Comparison of ENCODE assay signal across 1 cellular context in genomic region chr14:102799684-102800562, GRCh38.
TF ChIP-seq lines count a peak whose summit lies in the region.

No MANE protein-coding gene starts in this region.

TF ChIP-seq in IMR-90, 13 proteins besides CTCF, POLR2A, EP300 and RAD21:
- TF ChIP-seq BHLHE40 (IDR thresholded peaks at IDR 0.05; ENCODE audit: low read depth, low read length), result peak; percentile 6; the same call in 1 of the 2 replicates
- TF ChIP-seq NFE2L2 (IDR thresholded peaks at IDR 0.05; ENCODE audit: low read depth, low read length), result no peak
- TF ChIP-seq CEBPB (IDR thresholded peaks at IDR 0.05; ENCODE audit: low read depth, low read length), result no peak
- TF ChIP-seq MAFK (IDR thresholded peaks at IDR 0.05; ENCODE audit: low read depth, low read length), result no peak
- 0 out of 2 replicates have a peak, but pooled peaks have one; percentile 6 for TF ChIP-seq SMC3 (IDR thresholded peaks at IDR 0.05; ENCODE audit: low read depth, low read length)
TF ChIP-seq in IMR-90: peak in this region for 2.
